In the genomic region with DNA sequence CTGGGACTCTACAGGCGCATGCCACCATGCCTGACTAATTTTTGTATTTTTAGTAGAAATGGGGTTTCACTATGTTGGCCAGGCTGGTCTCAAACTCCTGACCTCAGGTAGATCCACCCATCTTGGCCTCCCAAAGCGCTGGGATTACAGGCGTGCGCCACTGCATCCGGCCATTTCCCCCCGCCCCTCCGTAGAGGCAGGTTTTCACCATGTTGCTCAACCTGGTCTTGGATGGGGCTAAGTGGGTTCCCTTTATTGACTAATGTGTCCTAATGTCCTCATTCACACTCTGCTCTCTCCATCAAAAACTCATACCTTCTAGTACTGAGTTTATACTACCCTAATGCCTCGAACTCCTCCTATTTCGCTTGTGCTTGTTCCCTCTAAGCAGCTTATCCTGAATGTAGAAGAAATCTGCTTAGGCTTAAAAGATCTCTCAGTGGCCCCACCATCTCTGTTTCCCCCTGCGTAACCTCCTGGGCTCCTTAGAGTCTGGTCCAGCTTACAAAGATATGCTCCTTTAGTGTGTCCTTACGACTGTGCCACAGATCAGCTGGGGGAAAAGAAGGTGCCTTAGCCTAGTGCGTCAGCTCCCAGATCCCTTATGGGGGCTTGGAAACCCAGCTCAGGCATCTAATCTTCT, we compare ENCODE assay signal across 1 cellular context.
TF ChIP-seq lines count a peak whose summit lies in the region.

No MANE protein-coding gene starts in this region.

TF ChIP-seq in HEK293, 187 proteins besides CTCF, POLR2A, EP300 and RAD21:
- 0 out of 2 replicates have a peak, but pooled peaks have one; percentile 9 for TF ChIP-seq ZNF335 (tag by site-specific recombination; conservative IDR thresholded peaks at IDR 0.05)
- TF ChIP-seq ZEB2 (tag by site-specific recombination; IDR thresholded peaks at IDR 0.05) = no peak
- no peak for TF ChIP-seq FEZF1 (tag by site-specific recombination; IDR thresholded peaks at IDR 0.05)
- 0 out of 2 replicates have a peak, but pooled peaks have one; percentile 5 for TF ChIP-seq SP7 (tag by site-specific recombination; IDR thresholded peaks at IDR 0.05)
